8 cellular contexts compared by ENCODE assay signal in the genomic region with DNA sequence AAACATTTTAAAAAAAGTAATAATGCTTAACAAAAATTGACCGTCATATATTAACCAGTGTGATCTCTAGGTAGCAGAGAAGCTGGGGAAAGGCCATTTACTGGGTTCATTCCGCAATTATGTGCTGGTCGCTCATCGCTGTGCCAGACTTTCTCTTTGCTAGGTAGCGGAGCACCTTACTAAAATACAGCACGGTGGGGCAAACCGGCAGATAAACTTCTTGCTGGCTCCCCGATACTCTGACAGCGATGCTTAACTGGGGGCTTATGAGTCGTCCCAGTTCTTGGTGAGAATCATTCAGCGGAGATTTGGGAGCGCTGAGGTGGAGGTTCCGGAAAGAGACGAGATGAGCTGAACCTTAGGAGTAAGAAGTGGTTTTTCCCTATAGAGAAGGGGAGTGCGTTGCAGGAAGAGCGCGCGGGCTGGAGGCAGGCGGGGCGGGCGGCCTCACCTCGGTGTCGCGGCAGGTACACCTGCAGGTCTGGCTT. TPM values are rescaled to one million over a fixed set of nuclear protein-coding genes. Genes with fewer than 3 reads are reported as not detected.
DNase-seq lines count a peak whose midpoint lies in the region; ATAC-seq, FAIRE-seq and TF ChIP-seq lines count a peak whose summit lies in the region.

No MANE protein-coding gene starts in this region.

- H3K27me3 ChIP-seq in BJ (ENCODE audit: control insufficient read depth, insufficient read depth, low read length) = no peaks in the 10 kb centered on the region

- H3K27me3 Mint-ChIP-seq in brain = peaks cover 10% of the 10 kb centered on the region

- FAIRE-seq in D721Med (lab: Jason Lieb, UNC) = no peak

- H3K9me3 ChIP-seq in mesodermal cell (ENCODE audit: control insufficient read depth, low read length) = no peaks in the 10 kb centered on the region

- peak; percentile 5 for ATAC-seq in HG03066 (IDR thresholded peaks at IDR 0.05; ENCODE audit: low read depth, unreplicated experiment)

- no peaks in the 10 kb centered on the region for H3K9me3 Mint-ChIP-seq in brain

- H3K4me3 ChIP-seq in BJ (ENCODE audit: low read depth, low read length) (peak overlapping the region; percentile 96), mesodermal cell (ENCODE audit: extremely low read depth, insufficient read depth, low read length, poor library complexity, severe bottlenecking) (peak overlapping the region; percentile 92)

- TF ChIP-seq CTCF in BJ (IDR thresholded peaks at IDR 0.05; ENCODE audit: insufficient read depth, low read depth, low read length) (no peak), brain (conservative IDR thresholded peaks at IDR 0.05) (no peak), D721Med (IDR thresholded peaks at IDR 0.05; ENCODE audit: insufficient read depth, missing control alignments) (no peak)

- H3K27ac ChIP-seq in mesodermal cell (ENCODE audit: low read depth, low read length, severe bottlenecking) = peak overlapping the region; percentile 86

- H3K27ac Mint-ChIP-seq in brain = peak overlapping the region; percentile 85 to 98 (median 96)

- peaks cover 57% of the 10 kb centered on the region for H3K4me1 Mint-ChIP-seq in brain

- H3K4me1 ChIP-seq in mesodermal cell (ENCODE audit: control insufficient read depth, insufficient read depth, low read length, poor library complexity, severe bottlenecking) = peaks cover 8% of the 10 kb centered on the region

- 14% methylated on average over 15 to 24 of the region's 24 CpGs for WGBS in mesodermal cell (ENCODE audit: insufficient coverage in 2 of 2), 2 experiments

- peak overlapping the region; percentile 94 to 98 (median 97) for H3K4me3 Mint-ChIP-seq in brain

- POLR2A ChIA-PET in BJ (lab: Charles Lee) = interaction anchor here (0.5 to 1.0 kb wide), 7 partner anchors 9 to 192 kb away, joined by 3 to 6 read pairs (median 5); a partner anchor contains a TSS

- H3K36me3 Mint-ChIP-seq in brain = peaks cover 16% of the 10 kb centered on the region

- DNase-seq in BJ (ENCODE audit: low read depth) = no peak
- no peak for DNase-seq in superior temporal gyrus (ENCODE audit: extremely low spot score)
- DNase-seq in NCI-H2081 treated with DMSO at 0.1 percent for 48 hours (lab: John Stamatoyannopoulos, UW) = no peak
- DNase-seq in D721Med (ENCODE audit: insufficient read length, low spot score) = no peak
- no peak for DNase-seq in NCI-H524 (lab: John Stamatoyannopoulos, UW)

- peaks cover 9% of the 10 kb centered on the region; the same call in 1 of the 2 replicates for H3K36me3 ChIP-seq in BJ (ENCODE audit: control insufficient read depth, insufficient read depth, low read length)
- peaks cover 30% of the 10 kb centered on the region for H3K36me3 ChIP-seq in mesodermal cell (ENCODE audit: control insufficient read depth, insufficient read depth, low read length)

- CTCF ChIA-PET in BJ (lab: Yijun Ruan, JAX) = interaction anchor here (1.0 to 1.2 kb wide), 2 partner anchors 20 to 222 kb away, joined by 4 to 5 read pairs; no protein-coding TSS in a partner anchor

RNA-seq across cellular contexts. Expression of a gene that starts 0.6 kb away (rescaled TPM):
- polyA plus RNA-seq in BJ (2011; rRNA removed) (16.4 and 18.9 TPM in 2 replicates), brain (ENCODE audit: insufficient read depth, low read depth, low replicate concordance) (26.4 TPM)
- 15.7 and 22.2 TPM in 2 replicates for polyA minus RNA-seq in BJ (2011; rRNA and poly(A)+ RNA removed)
- 38.7 TPM for polyA plus RNA-seq in mesodermal cell (2013, experiment 1 of 2)
- 33.8 TPM for polyA plus RNA-seq in mesodermal cell (2013, experiment 2 of 2)

RNA-seq across cellular contexts. Expression of a gene that starts 4.7 kb away (rescaled TPM):
- 49.9 and 50.5 TPM in 2 replicates for polyA plus RNA-seq in BJ (2011; rRNA removed)
- 21.8 and 32.3 TPM in 2 replicates for polyA minus RNA-seq in BJ (2011; rRNA and poly(A)+ RNA removed)
- polyA plus RNA-seq in brain (ENCODE audit: insufficient read depth, low read depth, low replicate concordance) = 79.3 TPM
- 80.9 TPM for polyA plus RNA-seq in mesodermal cell (2013, experiment 1 of 2)
- 67.0 TPM for polyA plus RNA-seq in mesodermal cell (2013, experiment 2 of 2)

RNA-seq across cellular contexts. Expression of a gene that starts 8.8 kb away (rescaled TPM):
- polyA plus RNA-seq in BJ (2011; rRNA removed) (11.4 and 19.1 TPM in 2 replicates), brain (ENCODE audit: insufficient read depth, low read depth, low replicate concordance) (5.6 TPM)
- 7.0 and 15.3 TPM in 2 replicates for polyA minus RNA-seq in BJ (2011; rRNA and poly(A)+ RNA removed)
- polyA plus RNA-seq in mesodermal cell (2013, experiment 1 of 2) = 17.4 TPM
- 12.8 TPM for polyA plus RNA-seq in mesodermal cell (2013, experiment 2 of 2)

RNA-seq across cellular contexts. Expression of a gene that starts 15.7 kb away (rescaled TPM):
- polyA plus RNA-seq in BJ (2011; rRNA removed) = 376 and 394 TPM in 2 replicates
- 67.9 and 142 TPM in 2 replicates for polyA minus RNA-seq in BJ (2011; rRNA and poly(A)+ RNA removed)
- polyA plus RNA-seq in brain (ENCODE audit: insufficient read depth, low read depth, low replicate concordance) = 145 TPM
- polyA plus RNA-seq in mesodermal cell (2013, experiment 1 of 2) = 178 TPM
- polyA plus RNA-seq in mesodermal cell (2013, experiment 2 of 2) = 144 TPM

RNA-seq across cellular contexts. Expression of a gene that starts 27.0 kb away (rescaled TPM):
- 143 and 161 TPM in 2 replicates for polyA plus RNA-seq in BJ (2011; rRNA removed)
- polyA minus RNA-seq in BJ (2011; rRNA and poly(A)+ RNA removed) = 64.6 and 107 TPM in 2 replicates
- 37.0 TPM for polyA plus RNA-seq in brain (ENCODE audit: insufficient read depth, low read depth, low replicate concordance)
- 34.5 TPM for polyA plus RNA-seq in mesodermal cell (2013, experiment 1 of 2)
- 25.4 TPM for polyA plus RNA-seq in mesodermal cell (2013, experiment 2 of 2)
